8 cellular contexts compared by ENCODE assay signal in genomic region chr15:90716317-90716975, GRCh38. TPM values are rescaled to one million over a fixed set of nuclear protein-coding genes. Genes with fewer than 3 reads are reported as not detected.
DNase-seq lines count a peak whose midpoint lies in the region; ATAC-seq and TF ChIP-seq lines count a peak whose summit lies in the region.

No MANE protein-coding gene starts in this region.

- BruUV-seq in OCI-LY7 (replicated peaks; lab: Mats Ljungman, UMichigan), result no TSS peak

- no peaks in the 10 kb centered on the region for H3K27me3 Mint-ChIP-seq in naive B cell

- no peaks in the 10 kb centered on the region for H3K36me3 Mint-ChIP-seq in naive B cell

- peaks cover 16% of the 10 kb centered on the region; the same call in 1 of the 2 replicates for H4K20me1 ChIP-seq in OCI-LY7 (ENCODE audit: insufficient read depth, low read length)

- H2AFZ ChIP-seq in OCI-LY7 (ENCODE audit: low read length), result peak overlapping the region; percentile 65

- H3K9me3 ChIP-seq in OCI-LY7 (ENCODE audit: low read length) (no peaks in the 10 kb centered on the region), ectodermal cell (ENCODE audit: control insufficient read depth, low read length) (no peaks in the 10 kb centered on the region)

- intact Hi-C loops in OCI-LY7 (cut with micrococcal nuclease; ENCODE audit: unreplicated experiment), result loop anchor here (2.0 to 5.0 kb wide), 2 partner anchors 171 to 218 kb away; partner anchors contain the start of gene UNC45A

- WGBS in ectodermal cell, 2 experiments, result 11 to 12% methylated on average over 14 of the region's 14 CpGs

- ATAC-seq in naive B cell (ENCODE audit: low read depth in 2 of 2) (no peak), HG03175 (IDR thresholded peaks at IDR 0.05; ENCODE audit: unreplicated experiment) (no peak)

- H3K4me3 ChIP-seq in OCI-LY7 (ENCODE audit: low read depth, low read length, poor library complexity, severe bottlenecking) (peak overlapping the region; percentile 96), ectodermal cell (ENCODE audit: insufficient read depth, low read depth, low read length) (peak overlapping the region; percentile 96)

- DNase-seq in DMS 273 (lab: John Stamatoyannopoulos, UW; ENCODE audit: unreplicated experiment) (peak; percentile 22), DMS 273 treated with DMSO at 0.1 percent for 48 hours (lab: John Stamatoyannopoulos, UW) (no peak), OCI-LY7 (ENCODE audit: low spot score) (peak; percentile 25), naive B cell (no peak), HEK293T (ENCODE audit: extremely low spot score) (no peak), LoVo (ENCODE audit: low spot score) (no peak)

- H3K27ac Mint-ChIP-seq in naive B cell, result peak overlapping the region; percentile 87 to 98 (median 97)

- peak overlapping the region; percentile 92 to 99 (median 98) for H3K4me3 Mint-ChIP-seq in naive B cell

- peaks cover 49% of the 10 kb centered on the region for H3K79me2 ChIP-seq in OCI-LY7 (ENCODE audit: insufficient read depth, low read depth, low read length)

- H3K36me3 ChIP-seq in OCI-LY7 (ENCODE audit: insufficient read depth, low read length), result peaks cover 20% of the 10 kb centered on the region
- no peaks in the 10 kb centered on the region for H3K36me3 ChIP-seq in ectodermal cell (ENCODE audit: control insufficient read depth, insufficient read depth, low read length)

- H3K9me2 ChIP-seq in OCI-LY7 (ENCODE audit: insufficient read depth, low read length), result no peaks in the 10 kb centered on the region

- no peaks in the 10 kb centered on the region for H3K27me3 ChIP-seq in ectodermal cell (ENCODE audit: control insufficient read depth, insufficient read depth, low read length, poor library complexity, severe bottlenecking)

- CTCF ChIA-PET in OCI-LY7 (lab: Charles Lee; ENCODE audit: unreplicated experiment), result interaction anchor here (0.6 to 1.7 kb wide), 5 partner anchors 22 to 219 kb away, joined by 3 to 5 read pairs (median 3); partner anchors contain the start of gene UNC45A
- CTCF ChIA-PET in HEK293T (lab: Yijun Ruan, JAX), result interaction anchor here (0.8 to 1.7 kb wide), 3 partner anchors 8 to 215 kb away, joined by 3 to 5 read pairs (median 4); partner anchors contain the start of gene HDDC3

- TF ChIP-seq CTCF in OCI-LY7 (conservative IDR thresholded peaks at IDR 0.05; ENCODE audit: low read length), result no peak

- peak overlapping the region; percentile 87 for H3K4me2 ChIP-seq in OCI-LY7 (ENCODE audit: low read length)

- H3K9me3 Mint-ChIP-seq in naive B cell, result no peaks in the 10 kb centered on the region

- H3K4me1 ChIP-seq in OCI-LY7 (ENCODE audit: insufficient read depth, low read length, poor library complexity, severe bottlenecking) (peaks cover 34% of the 10 kb centered on the region), ectodermal cell (ENCODE audit: control insufficient read depth, insufficient read depth, low read length) (peaks cover 4% of the 10 kb centered on the region)

- H3K27ac ChIP-seq in OCI-LY7 (ENCODE audit: low read depth, low read length, poor library complexity, severe bottlenecking) (peak overlapping the region; percentile 88), ectodermal cell (ENCODE audit: insufficient read depth, low read depth, low read length, poor library complexity, severe bottlenecking) (peak overlapping the region; percentile 79)

- POLR2A ChIA-PET in OCI-LY7 (lab: Charles Lee) (interaction anchor here (0.6 to 2.4 kb wide), 16 partner anchors 9 to 373 kb away, joined by 3 to 10 read pairs (median 4); partner anchors contain the start of gene HDDC3), HEK293T (lab: Yijun Ruan, JAX) (interaction anchor here (0.6 to 2.3 kb wide), 36 partner anchors 8 to 483 kb away, joined by 3 to 23 read pairs (median 4); partner anchors contain the start of genes CIB1, GDPGP1, MAN2A2 and UNC45A)

- peaks cover 29 to 38% (median 32%) of the 10 kb centered on the region in 3 donors for H3K4me1 Mint-ChIP-seq in naive B cell

TF ChIP-seq in HEK293T, 16 proteins besides CTCF, POLR2A, EP300 and RAD21:
- TF ChIP-seq CTBP1 (IDR thresholded peaks at IDR 0.05; ENCODE audit: borderline replicate concordance) (no peak), ZNF384 (IDR thresholded peaks at IDR 0.05) (no peak), FOXK2 (IDR thresholded peaks at IDR 0.05) (no peak), NFRKB (IDR thresholded peaks at IDR 0.05) (no peak), LEF1 (IDR thresholded peaks at IDR 0.05; ENCODE audit: borderline replicate concordance) (no peak), BHLHE40 (IDR thresholded peaks at IDR 0.05; ENCODE audit: borderline replicate concordance) (no peak), SP1 (IDR thresholded peaks at IDR 0.05) (no peak)

RNA-seq across cellular contexts. Expression of gene BLM, which starts 0.7 kb away (rescaled TPM):
- total RNA-seq in OCI-LY7 (2014; rRNA removed; shearing (Covaris generic)), result 47.1 and 52.8 TPM in 2 replicates
- total RNA-seq in OCI-LY7 (2022), result 51.8 and 55.4 TPM in 2 replicates
- polyA plus RNA-seq in ectodermal cell (2013, experiment 1 of 4), result 29.4 TPM
- 35.8 TPM for polyA plus RNA-seq in ectodermal cell (2013, experiment 2 of 4)
- 23.7 TPM for polyA plus RNA-seq in ectodermal cell (2013, experiment 3 of 4)
- 23.2 TPM for polyA plus RNA-seq in ectodermal cell (2013, experiment 4 of 4)
- polyA plus RNA-seq in naive B cell (ENCODE audit: low read depth in 6 of 6), result 10 to 100 TPM in 2 of 6 donors, 1 to 10 TPM in 3, not detected in 1; 5.5 to 11.1 (median 6.8) TPM

Comparison
In these comparisons a context has a peak if more than half of its experiments do, and no peak if none do; other contexts are left out.
1. DNase-seq: peak in DMS 273 (single experiment) and OCI-LY7 (single experiment); none in DMS 273 treated with DMSO at 0.1 percent for 48 hours (single experiment), naive B cell (single experiment), HEK293T (single experiment) and LoVo (single experiment).